22 cellular contexts compared by ENCODE assay signal in the genomic region with DNA sequence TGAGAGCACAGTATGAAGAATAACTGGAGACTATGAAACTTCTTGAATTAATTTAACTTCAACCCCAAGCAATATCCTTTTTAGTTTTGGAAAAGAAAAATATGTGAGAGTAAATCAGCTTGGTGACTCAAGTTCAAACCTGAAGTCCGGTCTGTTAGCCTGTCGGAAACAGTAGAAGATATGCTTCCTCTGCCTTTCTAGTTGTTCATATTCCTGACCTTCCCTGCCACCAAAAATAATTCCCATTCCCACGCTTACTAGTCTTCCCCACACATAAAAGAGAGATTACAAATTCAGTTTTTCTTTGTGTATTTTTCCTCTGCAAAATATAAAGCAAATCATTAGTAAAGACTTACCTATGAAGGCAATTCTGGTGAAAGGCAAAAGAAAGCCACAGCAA. TPM values are rescaled to one million over a fixed set of nuclear protein-coding genes. Genes with fewer than 3 reads are reported as not detected.
"Had no signal": no experiment of that assay in that cellular context is flagged by ENCODE, and none has a peak within 500 bp of the region (broad histone marks: within the 10 kb centered on the region; RNA-seq: fewer than 3 reads in every experiment).

No MANE protein-coding gene starts in this region.

- DNase-seq: KBM-7; NCI-H1092; NCI-H1105 treated with DMSO at 0.1 percent for 48 hours; NCI-H1417 treated with DMSO at 0.1 percent for 48 hours; NCI-H146; NCI-H1694 treated with DMSO at 0.1 percent for 48 hours; NCI-H1930; NCI-H2081; NCI-H2107; NCI-H2227 treated with DMSO at 0.1 percent for 48 hours; NCI-H524; NCI-H526 treated with DMSO at 0.1 percent for 48 hours; NCI-H774; NK-92 treated with Interleukin-12 subunit alpha and Interleukin-12 subunit beta, amount 100 ng/mL, for 24 hours; PC-3; SHP77 had no signal

- ATAC-seq: Panc1, PC-3, SK-N-SH treated with all-trans-retinoic acid at 6 μM for 48 hours had no signal

- H3K27ac ChIP-seq: RWPE1 had no signal

RNA-seq across cellular contexts. Expression of a gene that starts 3.6 kb away (rescaled TPM):
- total RNA-seq: HT-29, MCF 10A, OCI-LY7 had no signal
